31 cellular contexts compared by ENCODE assay signal in the genomic region with DNA sequence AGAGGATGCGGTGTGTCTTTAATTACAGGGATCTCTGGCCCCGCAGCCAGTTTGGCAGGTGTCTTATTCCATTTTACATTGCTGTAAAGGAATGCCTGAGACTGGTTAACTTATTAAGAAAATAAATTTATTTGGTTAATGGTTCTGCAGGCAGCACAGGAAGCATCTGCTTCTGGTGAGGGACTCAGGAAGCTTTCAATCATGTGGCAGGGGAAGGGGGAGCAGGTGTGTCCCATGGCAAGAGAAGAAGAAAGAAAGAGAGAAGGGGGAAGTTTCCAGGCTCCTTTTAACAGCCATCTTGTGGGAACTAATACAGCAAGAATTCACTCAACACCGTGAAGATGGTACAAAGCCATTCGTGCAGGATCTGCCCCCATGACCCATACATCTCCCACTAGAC.
"Had no signal": no experiment of that assay in that cellular context is flagged by ENCODE, and none has a peak within 500 bp of the region (broad histone marks: within the 10 kb centered on the region; RNA-seq: fewer than 3 reads in every experiment).

No MANE protein-coding gene starts in this region.

- H3K27ac Mint-ChIP-seq: activated CD4-positive, alpha-beta T cell treated with anti-CD3 and anti-CD28 coated beads, Interleukin-2, amount 10 ng/mL, durations not matched to agents 24 days and 14 days; activated CD8-positive, alpha-beta T cell treated with anti-CD3 and anti-CD28 coated beads for 36 hours; activated naive CD4-positive, alpha-beta T cell treated with anti-CD3 and anti-CD28 coated beads for 36 hours; activated naive CD8-positive, alpha-beta T cell; activated naive CD8-positive, alpha-beta T cell treated with anti-CD3 and anti-CD28 coated beads, Interleukin-2, amount 50 U/mL, for 24 hours; activated T-cell treated with anti-CD3 and anti-CD28 coated beads, Interleukin-2, amount 50 U/mL, for 24 hours; activated T-helper 2 cell treated with anti-CD3 and anti-CD28 coated beads, Interferon-gamma antibody, Interleukin-2, Interleukin-4, amounts not matched to agents 10 μg/mL and 5 μg/mL and 100 μg/mL, durations not matched to agents 14 hours and 24 hours and 36 hours; brain had no signal

- H3K27ac ChIP-seq: Peyer's patch had no signal

- H3K4me1 ChIP-seq: Peyer's patch had no signal

- H3K27me3 ChIP-seq: Peyer's patch had no signal

- DNase-seq: activated CD4-positive, alpha-beta T cell treated with anti-CD3 and anti-CD28 coated beads, Interleukin-2, amount 10 ng/mL, durations not matched to agents 24 days and 14 days; activated CD4-positive, alpha-beta T cell treated with anti-CD3 and anti-CD28 coated beads, Interleukin-2, amount 50 U/mL, for 4 hours; activated CD8-positive, alpha-beta T cell treated with anti-CD3 and anti-CD28 coated beads for 36 hours; activated gamma-delta T cell; activated naive CD4-positive, alpha-beta T cell treated with anti-CD3 and anti-CD28 coated beads for 36 hours; activated naive CD8-positive, alpha-beta T cell treated with anti-CD3 and anti-CD28 coated beads, Interleukin-2, amount 50 U/mL, for 24 hours; activated T-cell treated with anti-CD3 and anti-CD28 coated beads, Interleukin-2, amount 50 U/mL, for 24 hours; anterior cingulate cortex; caudate nucleus; cerebellar nuclear complex; KBM-7; NCI-H1092 treated with DMSO at 0.1 percent for 48 hours; NCI-H1417; NCI-H146; NCI-H187 treated with DMSO at 0.1 percent for 48 hours; NCI-H2081; NCI-H226; NCI-H446 treated with DMSO at 0.1 percent for 48 hours; NCI-H524; NCI-H69; PC-3; Peyer's patch; RPMI8226; SHP77 treated with DMSO at 0.1 percent for 48 hours; SW 1271; T-helper 1 cell; T-helper 2 cell; T-helper 9 cell had no signal

- H3K9me3 Mint-ChIP-seq: activated CD4-positive, alpha-beta T cell treated with anti-CD3 and anti-CD28 coated beads, Interleukin-2, amount 10 ng/mL, durations not matched to agents 24 days and 14 days; activated CD8-positive, alpha-beta T cell treated with anti-CD3 and anti-CD28 coated beads for 36 hours; activated naive CD4-positive, alpha-beta T cell treated with anti-CD3 and anti-CD28 coated beads for 36 hours; activated naive CD8-positive, alpha-beta T cell treated with anti-CD3 and anti-CD28 coated beads, Interleukin-2, amount 50 U/mL, for 24 hours; activated T-cell treated with anti-CD3 and anti-CD28 coated beads, Interleukin-2, amount 50 U/mL, for 24 hours; activated T-helper 2 cell treated with anti-CD3 and anti-CD28 coated beads, Interferon-gamma antibody, Interleukin-2, Interleukin-4, amounts not matched to agents 10 μg/mL and 5 μg/mL and 100 μg/mL, durations not matched to agents 14 hours and 24 hours and 36 hours had no signal

- H3K4me1 Mint-ChIP-seq: activated CD4-positive, alpha-beta T cell treated with anti-CD3 and anti-CD28 coated beads, Interleukin-2, amount 10 ng/mL, durations not matched to agents 24 days and 14 days; activated naive CD8-positive, alpha-beta T cell treated with anti-CD3 and anti-CD28 coated beads, Interleukin-2, amount 50 U/mL, for 24 hours had no signal

- H3K4me3 ChIP-seq: Peyer's patch had no signal

- H3K36me3 ChIP-seq: Peyer's patch had no signal

- H3K36me3 Mint-ChIP-seq: activated naive CD8-positive, alpha-beta T cell; brain had no signal

- H3K27me3 Mint-ChIP-seq: activated CD4-positive, alpha-beta T cell treated with anti-CD3 and anti-CD28 coated beads, Interleukin-2, amount 10 ng/mL, durations not matched to agents 24 days and 14 days; activated naive CD8-positive, alpha-beta T cell; activated naive CD8-positive, alpha-beta T cell treated with anti-CD3 and anti-CD28 coated beads, Interleukin-2, amount 50 U/mL, for 24 hours; brain had no signal

- H3K4me3 Mint-ChIP-seq: activated CD4-positive, alpha-beta T cell treated with anti-CD3 and anti-CD28 coated beads, Interleukin-2, amount 10 ng/mL, durations not matched to agents 24 days and 14 days; activated CD8-positive, alpha-beta T cell treated with anti-CD3 and anti-CD28 coated beads for 36 hours; activated naive CD4-positive, alpha-beta T cell treated with anti-CD3 and anti-CD28 coated beads for 36 hours; activated naive CD8-positive, alpha-beta T cell; activated naive CD8-positive, alpha-beta T cell treated with anti-CD3 and anti-CD28 coated beads, Interleukin-2, amount 50 U/mL, for 24 hours; activated T-cell treated with anti-CD3 and anti-CD28 coated beads, Interleukin-2, amount 50 U/mL, for 24 hours; brain had no signal

- H3K9me3 ChIP-seq: Peyer's patch had no signal
